In the genomic region with DNA sequence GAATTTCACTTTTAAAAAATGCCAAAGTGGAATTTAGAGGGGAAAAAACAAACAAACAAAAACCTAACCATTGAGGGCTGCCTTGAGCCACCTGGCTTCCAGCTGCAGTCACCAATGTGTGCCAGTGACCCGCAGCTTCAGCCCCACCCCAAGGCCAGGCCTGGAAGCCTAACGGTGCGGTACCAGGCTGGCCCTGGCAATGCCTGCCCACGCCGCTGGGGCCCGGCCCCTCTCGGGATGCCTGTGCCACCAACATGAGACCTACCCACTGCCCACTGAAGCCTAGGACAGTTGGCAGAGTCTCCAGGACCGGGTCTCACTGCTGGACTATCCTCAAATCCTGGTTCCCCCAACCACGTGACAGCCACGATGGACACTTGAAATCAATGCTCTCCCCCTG, we compare ENCODE assay signal across 21 cellular contexts.
DNase-seq lines count a peak whose midpoint lies in the region; ATAC-seq, FAIRE-seq and TF ChIP-seq lines count a peak whose summit lies in the region.
"Had no signal": no experiment of that assay in that cellular context is flagged by ENCODE, and none has a peak within 500 bp of the region (broad histone marks: within the 10 kb centered on the region; RNA-seq: fewer than 3 reads in every experiment).

No MANE protein-coding gene starts in this region.

- H2BK15ac ChIP-seq in H1 (ENCODE audit: low read length) = no peak overlapping the region

- H3K4me3 ChIP-seq in SU-DHL-6 (ENCODE audit: insufficient read depth, low read length, poor library complexity, severe bottlenecking) (no peak overlapping the region), H1 (ENCODE audit: extremely low read depth in 1 of 4, insufficient read depth in 2 of 4, low read depth in 3 of 4, low read length in 4 of 4) (no peak overlapping the region)
- H3K4me3 ChIP-seq: BLaER1, GM12878, GM23338 had no signal

- H2BK120ac ChIP-seq in H1 (replicated peaks; ENCODE audit: low read depth, low read length) = no peak overlapping the region

- WGBS in H1 (ENCODE audit: extremely low coverage in 1 of 2, insufficient coverage in 1 of 2, insufficient read length in 1 of 2, insufficient replicate concordance in 2 of 2, low coverage in 1 of 2, low lambda C conversion rate in 2 of 2, missing lambda C conversion rate in 1 of 2), 2 experiments = 100% methylated on average over 10 of the region's 10 CpGs; no CpG with 5 or more reads in 1 of the 2 experiments

- POLR2A ChIA-PET in activated naive CD8-positive, alpha-beta T cell treated with anti-CD3 and anti-CD28 coated beads, Interleukin-2, amount 10 ng/mL, durations not matched to agents 7 days and 5 days (lab: Charles Lee) = no interaction called here
- POLR2A ChIA-PET in H1 (lab: Charles Lee; ENCODE audit: partially characterized antibody) = no interaction called here

- H3K36me3 ChIP-seq in SU-DHL-6 (ENCODE audit: low read length) = no peaks in the 10 kb centered on the region; the same call in 1 of the 2 replicates
- H3K36me3 ChIP-seq in H1 (ENCODE audit: control insufficient read depth in 2 of 4, insufficient read depth in 4 of 4, low read length in 3 of 4) = peaks cover 2 to 42% (median 30%) of the 10 kb centered on the region in 4 experiments; a peak in 7 of 8 replicates

- no peaks in the 10 kb centered on the region for H3K27me3 ChIP-seq in SU-DHL-6 (ENCODE audit: low read length)
- H3K27me3 ChIP-seq in H1 (replicated peaks in 1 of 4; ENCODE audit: control insufficient read depth in 3 of 4, extremely low read depth in 1 of 4, insufficient read depth in 3 of 4, low read length in 3 of 4) = no peaks in the 10 kb centered on the region
- H3K27me3 ChIP-seq: BLaER1 had no signal

- no peak overlapping the region for H2AK5ac ChIP-seq in H1 (ENCODE audit: low read depth, low read length)

- no peak for TF ChIP-seq POLR2A in H1 (IDR thresholded peaks at IDR 0.05; ENCODE audit: control extremely low read depth in 1 of 2, low read depth in 2 of 2, low read length in 2 of 2)

- H4K5ac ChIP-seq in H1 (ENCODE audit: insufficient read length, low read depth, low read length) = no peak overlapping the region

- TF ChIP-seq EP300 in H1 (IDR thresholded peaks at IDR 0.05; ENCODE audit: borderline replicate concordance in 1 of 2, low read depth in 2 of 2, low read length in 2 of 2) = no peak

- TF ChIP-seq CTCF in SU-DHL-6 (IDR thresholded peaks at IDR 0.05; ENCODE audit: insufficient read depth, low read length, poor library complexity, severe bottlenecking) (no peak), H1 (IDR thresholded peaks at IDR 0.05; ENCODE audit: control extremely low read depth in 1 of 3, insufficient read depth in 1 of 3, low read depth in 1 of 3, low read length in 3 of 3) (no peak)

- peaks cover 7% of the 10 kb centered on the region; the same call in 1 of the 2 replicates for H3K23me2 ChIP-seq in H1 (ENCODE audit: low read depth, low read length)

- no peak for FAIRE-seq in H1 (lab: Jason Lieb, UNC)
- FAIRE-seq: G401.6, GM12878 had no signal

- H3K4me2 ChIP-seq in SU-DHL-6 (ENCODE audit: low read depth, low read length, poor library complexity, severe bottlenecking) = no peak overlapping the region
- no peak overlapping the region for H3K4me2 ChIP-seq in H1 (ENCODE audit: insufficient read depth in 1 of 2, low read depth in 2 of 2, low read length in 2 of 2)
- H3K4me2 ChIP-seq: BLaER1, GM23338 had no signal

- H3K9me3 ChIP-seq in SU-DHL-6 (ENCODE audit: insufficient read depth, low read length) (no peaks in the 10 kb centered on the region; the same call in 1 of the 2 replicates), H1 (ENCODE audit: insufficient read depth in 2 of 2, low read depth in 1 of 2, low read length in 1 of 2) (peaks cover 7% of the 10 kb centered on the region in 2 experiments; a peak in 2 of 4 replicates)

- H2AFZ ChIP-seq in SU-DHL-6 (ENCODE audit: low read depth, low read length, severe bottlenecking) (no peak overlapping the region), H1 (ENCODE audit: low read length) (no peak overlapping the region)
- H2AFZ ChIP-seq: GM23338 had no signal

- H3K9ac ChIP-seq in SU-DHL-6 (ENCODE audit: low read length) = no peak overlapping the region
- H3K9ac ChIP-seq in H1 (replicated peaks in 1 of 4; ENCODE audit: extremely low read depth in 1 of 4, low read depth in 3 of 4, low read length in 3 of 4) = no peak overlapping the region
- H3K9ac ChIP-seq: BLaER1 had no signal

- no peaks in the 10 kb centered on the region for H3K4me1 ChIP-seq in H1 (replicated peaks in 1 of 4; ENCODE audit: control insufficient read depth in 3 of 4, insufficient read depth in 4 of 4, low read length in 3 of 4)

- H3K9me2 ChIP-seq in SU-DHL-6 (replicated peaks; ENCODE audit: insufficient read depth, low read length) = no peaks in the 10 kb centered on the region

- no peak overlapping the region for H3K18ac ChIP-seq in H1 (ENCODE audit: extremely low read depth, low read length)

- H3K4me1 Mint-ChIP-seq in activated naive CD8-positive, alpha-beta T cell treated with anti-CD3 and anti-CD28 coated beads, Interleukin-2, amount 10 ng/mL, durations not matched to agents 7 days and 5 days = peaks cover 18% of the 10 kb centered on the region
- peaks cover 16% of the 10 kb centered on the region for H3K4me1 Mint-ChIP-seq in activated naive CD8-positive, alpha-beta T cell treated with anti-CD3 and anti-CD28 coated beads for 36 hours
- H3K4me1 Mint-ChIP-seq in stimulated activated naive B cell treated with anti-CD40 and anti-IgM and Interleukin-4, amounts not matched to agents 10 μg/mL and 1 μg/mL and 100 μg/mL, for 72 hours = peaks cover 29 to 47% of the 10 kb centered on the region in 2 donors
- H3K4me1 Mint-ChIP-seq: GM23338 had no signal

- no peak overlapping the region for H3K4ac ChIP-seq in H1 (replicated peaks; ENCODE audit: insufficient read length, low read depth, low read length)

- H3K27ac Mint-ChIP-seq in activated naive CD8-positive, alpha-beta T cell treated with anti-CD3 and anti-CD28 coated beads, Interleukin-2, amount 10 ng/mL, durations not matched to agents 7 days and 5 days = peak overlapping the region; percentile 43
- H3K27ac Mint-ChIP-seq in activated naive CD8-positive, alpha-beta T cell treated with anti-CD3 and anti-CD28 coated beads for 36 hours = no peak overlapping the region
- H3K27ac Mint-ChIP-seq in stimulated activated naive B cell treated with anti-CD40 and anti-IgM and Interleukin-4, amounts not matched to agents 10 μg/mL and 1 μg/mL and 100 μg/mL, for 72 hours = peak overlapping the region; percentile 9
- H3K27ac Mint-ChIP-seq: GM23338 had no signal

- H3K27ac ChIP-seq in SU-DHL-6 (ENCODE audit: low read depth, low read length) (peak overlapping the region; percentile 78; the same call in 1 of the 2 replicates), H1 (ENCODE audit: low read depth, low read length) (no peak overlapping the region)
- H3K27ac ChIP-seq: BLaER1 had no signal

- H3K56ac ChIP-seq in H1 (replicated peaks; ENCODE audit: insufficient read length, low read depth, low read length) = no peak overlapping the region

- H3K79me2 ChIP-seq in SU-DHL-6 (ENCODE audit: insufficient read depth, low read length) (no peaks in the 10 kb centered on the region), H1 (ENCODE audit: control insufficient read depth in 1 of 2, insufficient read depth in 2 of 2, low read length in 2 of 2) (peaks cover 3 to 17% of the 10 kb centered on the region in 2 experiments; a peak in 2 of 4 replicates)

- H4K20me1 ChIP-seq in SU-DHL-6 (ENCODE audit: low read depth, low read length) (no peaks in the 10 kb centered on the region), H1 (replicated peaks in 1 of 2; ENCODE audit: control insufficient read depth in 1 of 2, insufficient read depth in 2 of 2, low read length in 2 of 2) (peaks cover 3 to 8% of the 10 kb centered on the region in 2 experiments)

- peaks cover 13% of the 10 kb centered on the region for H3K9me3 Mint-ChIP-seq in activated naive CD8-positive, alpha-beta T cell treated with anti-CD3 and anti-CD28 coated beads, Interleukin-2, amount 10 ng/mL, durations not matched to agents 7 days and 5 days
- peaks cover 27% of the 10 kb centered on the region for H3K9me3 Mint-ChIP-seq in activated naive CD8-positive, alpha-beta T cell treated with anti-CD3 and anti-CD28 coated beads for 36 hours
- H3K9me3 Mint-ChIP-seq in stimulated activated naive B cell treated with anti-CD40 and anti-IgM and Interleukin-4, amounts not matched to agents 10 μg/mL and 1 μg/mL and 100 μg/mL, for 72 hours = peaks cover 17 to 24% of the 10 kb centered on the region in 2 donors

- no peak overlapping the region for H3K14ac ChIP-seq in H1 (ENCODE audit: insufficient read length)

- no peak overlapping the region for H2BK5ac ChIP-seq in H1 (ENCODE audit: low read depth, low read length)

- ATAC-seq in activated naive CD8-positive, alpha-beta T cell treated with anti-CD3 and anti-CD28 coated beads, Interleukin-2, amount 10 ng/mL, durations not matched to agents 7 days and 5 days (ENCODE audit: low read depth) = no peak
- no peak for ATAC-seq in stimulated activated naive B cell treated with anti-CD40 and anti-IgM and Interleukin-4, amounts not matched to agents 10 μg/mL and 1 μg/mL and 100 μg/mL, for 72 hours (replicated peaks)
- no peak for ATAC-seq in HG03196 (IDR thresholded peaks at IDR 0.05; ENCODE audit: unreplicated experiment)
- ATAC-seq: GM12878, GM23338, Panc1 had no signal

- no peaks in the 10 kb centered on the region for H3F3A ChIP-seq in SU-DHL-6 (ENCODE audit: insufficient read depth)

- 0 out of 2 replicates have a peak overlapping the region, but pooled peaks have one; percentile 15 for H4K8ac ChIP-seq in H1 (ENCODE audit: extremely low read depth, insufficient read depth, low read length)

- TF ChIP-seq RAD21 in H1 (IDR thresholded peaks at IDR 0.05 in 1 of 2, conservative IDR thresholded peaks at IDR 0.05 in 1 of 2; ENCODE audit: low read depth in 2 of 2, low read length in 2 of 2) = no peak

- peaks cover 68% of the 10 kb centered on the region for H3K36me3 Mint-ChIP-seq in activated naive CD8-positive, alpha-beta T cell treated with anti-CD3 and anti-CD28 coated beads, Interleukin-2, amount 10 ng/mL, durations not matched to agents 7 days and 5 days
- H3K36me3 Mint-ChIP-seq in activated naive CD8-positive, alpha-beta T cell treated with anti-CD3 and anti-CD28 coated beads for 36 hours = peaks cover 76% of the 10 kb centered on the region
- H3K36me3 Mint-ChIP-seq in stimulated activated naive B cell treated with anti-CD40 and anti-IgM and Interleukin-4, amounts not matched to agents 10 μg/mL and 1 μg/mL and 100 μg/mL, for 72 hours = peaks cover 75 to 93% of the 10 kb centered on the region in 2 donors

- H3K4me3 Mint-ChIP-seq in activated naive CD8-positive, alpha-beta T cell treated with anti-CD3 and anti-CD28 coated beads, Interleukin-2, amount 10 ng/mL, durations not matched to agents 7 days and 5 days = no peak overlapping the region
- no peak overlapping the region for H3K4me3 Mint-ChIP-seq in activated naive CD8-positive, alpha-beta T cell treated with anti-CD3 and anti-CD28 coated beads for 36 hours
- no peak overlapping the region for H3K4me3 Mint-ChIP-seq in stimulated activated naive B cell treated with anti-CD40 and anti-IgM and Interleukin-4, amounts not matched to agents 10 μg/mL and 1 μg/mL and 100 μg/mL, for 72 hours
- H3K4me3 Mint-ChIP-seq: GM23338 had no signal

- no peaks in the 10 kb centered on the region for H3K27me3 Mint-ChIP-seq in activated naive CD8-positive, alpha-beta T cell treated with anti-CD3 and anti-CD28 coated beads, Interleukin-2, amount 10 ng/mL, durations not matched to agents 7 days and 5 days
- H3K27me3 Mint-ChIP-seq in activated naive CD8-positive, alpha-beta T cell treated with anti-CD3 and anti-CD28 coated beads for 36 hours = no peaks in the 10 kb centered on the region
- H3K27me3 Mint-ChIP-seq in stimulated activated naive B cell treated with anti-CD40 and anti-IgM and Interleukin-4, amounts not matched to agents 10 μg/mL and 1 μg/mL and 100 μg/mL, for 72 hours = no peaks in the 10 kb centered on the region

- H2BK20ac ChIP-seq in H1 (ENCODE audit: low read length) = no peak overlapping the region

- no peak overlapping the region for H2BK12ac ChIP-seq in H1 (ENCODE audit: low read depth, low read length)

- no peak for DNase-seq in activated naive CD8-positive, alpha-beta T cell treated with anti-CD3 and anti-CD28 coated beads, Interleukin-2, amount 10 ng/mL, durations not matched to agents 7 days and 5 days
- DNase-seq in activated naive CD8-positive, alpha-beta T cell treated with anti-CD3 and anti-CD28 coated beads for 36 hours = no peak
- DNase-seq in H1 (ENCODE audit: low read depth in 1 of 2, low spot score in 2 of 2) (no peak), HPDE6-E6E7 (ENCODE audit: extremely low spot score) (no peak), GM03348 (ENCODE audit: low spot score) (no peak)
- DNase-seq in stimulated activated naive B cell treated with anti-CD40 and anti-IgM and Interleukin-4, amounts not matched to agents 10 μg/mL and 1 μg/mL and 100 μg/mL, for 72 hours = no peak
- DNase-seq: DND-41, Kasumi-1, MM.1S, NCI-H1092 treated with DMSO at 0.1 percent for 48 hours, NCI-H1694, NCI-H226, NCI-H524 treated with DMSO at 0.1 percent for 48 hours, SHP77 had no signal

- CTCF ChIA-PET in H1 (lab: Charles Lee; ENCODE audit: partially characterized antibody) = interaction anchor here (0.6 to 2.6 kb wide), 8 partner anchors 16 to 136 kb away, joined by 3 to 8 read pairs (median 4); no protein-coding TSS in a partner anchor

- peaks cover 13% of the 10 kb centered on the region for H3K79me1 ChIP-seq in H1 (ENCODE audit: low read depth, low read length)

- H3K23ac ChIP-seq in H1 (ENCODE audit: insufficient read length) = no peak overlapping the region

- H4K91ac ChIP-seq in H1 (replicated peaks; ENCODE audit: insufficient read length, low read length) = no peak overlapping the region
